In the genomic region with DNA sequence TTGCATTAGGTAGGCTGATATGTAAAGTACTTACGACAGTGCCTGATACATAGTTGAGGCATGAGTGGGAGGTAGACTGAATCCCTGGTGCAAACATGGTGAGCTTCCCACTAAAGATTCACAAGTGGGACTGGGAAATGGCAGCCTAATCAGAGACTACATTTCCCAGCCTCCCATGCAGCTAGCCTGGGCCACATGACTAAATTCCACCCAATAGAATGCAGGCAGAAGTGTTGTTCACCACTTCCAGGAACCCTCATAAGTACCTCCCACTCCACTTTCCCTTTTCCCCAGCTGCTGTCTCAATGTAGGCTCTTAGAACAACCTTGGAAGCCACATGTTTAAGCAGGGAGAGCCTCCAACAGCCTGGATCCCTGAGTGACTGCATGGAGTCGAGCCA, we compare ENCODE assay signal across 11 cellular contexts.
DNase-seq lines count a peak whose midpoint lies in the region; ATAC-seq and TF ChIP-seq lines count a peak whose summit lies in the region.
"Had no signal": no experiment of that assay in that cellular context is flagged by ENCODE, and none has a peak within 500 bp of the region (broad histone marks: within the 10 kb centered on the region; RNA-seq: fewer than 3 reads in every experiment).

No MANE protein-coding gene starts in this region.

- no peak for TF ChIP-seq CTCF in Caco-2 (IDR thresholded peaks at IDR 0.05; ENCODE audit: insufficient read depth in 1 of 2, low read depth in 1 of 2, low read length in 1 of 2, severe bottlenecking in 1 of 2, unreplicated experiment in 1 of 2)

- H3K36me3 Mint-ChIP-seq in Caco-2 (ENCODE audit: insufficient read depth, unreplicated experiment) = no peaks in the 10 kb centered on the region

- DNase-seq in Caco-2 = peak; percentile 8 to 35
- peak; percentile 38 for DNase-seq in HEK293T (ENCODE audit: extremely low spot score)
- peak; percentile 24 to 38 for DNase-seq in SHP77 (lab: John Stamatoyannopoulos, UW)
- peak; percentile 23 for DNase-seq in fibroblast of peridontal ligament (ENCODE audit: extremely low read depth)
- no peak for DNase-seq in stimulated activated CD4-positive, alpha-beta T cell treated with anti-CD3 and anti-CD28 coated beads, Interleukin-2, amount 100 ng/mL, for 48 hours
- no peak for DNase-seq in amniotic stem cell (lab: John Stamatoyannopoulos, UW)
- DNase-seq: DMS79 treated with DMSO at 0.1 percent for 48 hours, posterior cingulate gyrus had no signal

- POLR2A ChIA-PET in Caco-2 (lab: Charles Lee) = no interaction called here
- POLR2A ChIA-PET in HEK293T (lab: Yijun Ruan, JAX) = no interaction called here

- no peak for ATAC-seq in GM19463 (IDR thresholded peaks at IDR 0.05; ENCODE audit: unreplicated experiment)
- ATAC-seq in HG03342 (IDR thresholded peaks at IDR 0.05; ENCODE audit: unreplicated experiment) = no peak

- H3K4me3 Mint-ChIP-seq in Caco-2 (ENCODE audit: unreplicated experiment) = no peak overlapping the region

- H3K9me3 Mint-ChIP-seq in Caco-2 (ENCODE audit: unreplicated experiment) = peaks cover 7% of the 10 kb centered on the region

- no peaks in the 10 kb centered on the region for H3K4me1 Mint-ChIP-seq in Caco-2 (ENCODE audit: low read depth, unreplicated experiment)

- no peak overlapping the region for H3K27ac Mint-ChIP-seq in Caco-2 (ENCODE audit: unreplicated experiment)

- intact Hi-C loops in Caco-2 (cut with micrococcal nuclease; ENCODE audit: unreplicated experiment) = no loop called here

- H3K9me3 ChIP-seq in Caco-2 = no peaks in the 10 kb centered on the region

- no peaks in the 10 kb centered on the region for H3K27me3 Mint-ChIP-seq in Caco-2 (ENCODE audit: insufficient read depth, unreplicated experiment)

- no peaks in the 10 kb centered on the region for H3K4me1 ChIP-seq in Caco-2

- no TSS peak for BruUV-seq in Caco-2 (replicated peaks; lab: Mats Ljungman, UMichigan)

- no peaks in the 10 kb centered on the region for H3K36me3 ChIP-seq in Caco-2 (ENCODE audit: control insufficient read depth, insufficient read depth, low read length)

- H3K4me3 ChIP-seq in Caco-2 (ENCODE audit: low read depth, low read length) = no peak overlapping the region
- H3K4me3 ChIP-seq: SK-N-MC had no signal

- CTCF ChIA-PET in Caco-2 (lab: Charles Lee) = no interaction called here
- CTCF ChIA-PET in HEK293T (lab: Yijun Ruan, JAX) = no interaction called here

- no peaks in the 10 kb centered on the region for H3K27me3 ChIP-seq in Caco-2 (replicated peaks; ENCODE audit: control insufficient read depth, insufficient read depth, low read length)

TF ChIP-seq in HEK293T, 16 proteins besides CTCF, POLR2A, EP300 and RAD21:
- TF ChIP-seq SUZ12 (IDR thresholded peaks at IDR 0.05) (no peak), ARNT (IDR thresholded peaks at IDR 0.05) (no peak), L3MBTL2 (conservative IDR thresholded peaks at IDR 0.05) (no peak), BHLHE40 (IDR thresholded peaks at IDR 0.05; ENCODE audit: borderline replicate concordance) (no peak), ZNF384 (IDR thresholded peaks at IDR 0.05) (no peak), FOXA1 (IDR thresholded peaks at IDR 0.05) (no peak), HDGF (IDR thresholded peaks at IDR 0.05; ENCODE audit: borderline replicate concordance) (no peak), FOXK2 (IDR thresholded peaks at IDR 0.05) (no peak), SP1 (IDR thresholded peaks at IDR 0.05) (no peak), FOXM1 (IDR thresholded peaks at IDR 0.05; ENCODE audit: borderline replicate concordance) (no peak), LEF1 (IDR thresholded peaks at IDR 0.05; ENCODE audit: borderline replicate concordance) (no peak), ELF4 (IDR thresholded peaks at IDR 0.05) (no peak), TARDBP (IDR thresholded peaks at IDR 0.05) (no peak), CTBP1 (IDR thresholded peaks at IDR 0.05; ENCODE audit: borderline replicate concordance) (no peak)
- TF ChIP-seq, protein P1, sequence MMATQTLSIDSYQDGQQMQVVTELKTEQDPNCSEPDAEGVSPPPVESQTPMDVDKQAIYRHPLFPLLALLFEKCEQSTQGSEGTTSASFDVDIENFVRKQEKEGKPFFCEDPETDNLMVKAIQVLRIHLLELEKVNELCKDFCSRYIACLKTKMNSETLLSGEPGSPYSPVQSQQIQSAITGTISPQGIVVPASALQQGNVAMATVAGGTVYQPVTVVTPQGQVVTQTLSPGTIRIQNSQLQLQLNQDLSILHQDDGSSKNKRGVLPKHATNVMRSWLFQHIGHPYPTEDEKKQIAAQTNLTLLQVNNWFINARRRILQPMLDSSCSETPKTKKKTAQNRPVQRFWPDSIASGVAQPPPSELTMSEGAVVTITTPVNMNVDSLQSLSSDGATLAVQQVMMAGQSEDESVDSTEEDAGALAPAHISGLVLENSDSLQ (IDR thresholded peaks at IDR 0.05) = no peak

Comparison
In these comparisons a context has a peak if more than half of its experiments do, and no peak if none do; other contexts are left out.
1. DNase-seq: peak in Caco-2 (2 of 2), HEK293T (single experiment), SHP77 (2 of 2) and fibroblast of peridontal ligament (single experiment); none in stimulated activated CD4-positive, alpha-beta T cell treated with anti-CD3 and anti-CD28 coated beads, Interleukin-2, amount 100 ng/mL, for 48 hours (0 of 2) and amniotic stem cell (single experiment).